1 cellular context compared by ENCODE assay signal in genomic region chr3:14124223-14124614, GRCh38.
TF ChIP-seq lines count a peak whose summit lies in the region.

No MANE protein-coding gene starts in this region.

TF ChIP-seq in HepG2, 621 proteins besides CTCF, POLR2A, EP300 and RAD21 (continued from another document and continues in another):
- TF ChIP-seq ZNF512 (CRISPR knock-in tag; IDR thresholded peaks at IDR 0.05) (no peak), ZNF101 (CRISPR knock-in tag; IDR thresholded peaks at IDR 0.05; ENCODE audit: borderline replicate concordance, low read depth) (peak; percentile 90; the same call in 1 of the 2 replicates), ZNF496 (CRISPR knock-in tag; IDR thresholded peaks at IDR 0.05; ENCODE audit: insufficient replicate concordance) (no peak), ZNF709 (CRISPR knock-in tag; IDR thresholded peaks at IDR 0.05) (no peak), DMAP1 (CRISPR knock-in tag; IDR thresholded peaks at IDR 0.05) (peak; percentile 95), ELF3 (CRISPR knock-in tag; IDR thresholded peaks at IDR 0.05) (no peak), NFIC (IDR thresholded peaks at IDR 0.05; ENCODE audit: low read length) (no peak), SP140L (CRISPR knock-in tag; IDR thresholded peaks at IDR 0.05; ENCODE audit: borderline replicate concordance) (no peak), IKZF5 (CRISPR knock-in tag; IDR thresholded peaks at IDR 0.05) (no peak), ZNF296 (CRISPR knock-in tag; conservative IDR thresholded peaks at IDR 0.05) (peak; percentile 87), MTF2 (CRISPR knock-in tag; IDR thresholded peaks at IDR 0.05; ENCODE audit: borderline replicate concordance) (0 out of 2 replicates have a peak, but pooled peaks have one; percentile 58), MXD4 (CRISPR knock-in tag; IDR thresholded peaks at IDR 0.05) (peak; percentile 85; the same call in 1 of the 2 replicates), ZNF572 (CRISPR knock-in tag; IDR thresholded peaks at IDR 0.05) (no peak), GLMP (CRISPR knock-in tag; IDR thresholded peaks at IDR 0.05; ENCODE audit: borderline replicate concordance) (0 out of 2 replicates have a peak, but pooled peaks have one; percentile 47), RFX1 (IDR thresholded peaks at IDR 0.05) (no peak), BCLAF1 (IDR thresholded peaks at IDR 0.05) (no peak), ZFP41 (CRISPR knock-in tag; IDR thresholded peaks at IDR 0.05; ENCODE audit: borderline replicate concordance) (no peak), NCOA1 (CRISPR knock-in tag; IDR thresholded peaks at IDR 0.05) (peak; percentile 42; the same call in 1 of the 2 replicates), ZNF232 (CRISPR knock-in tag; IDR thresholded peaks at IDR 0.05; ENCODE audit: borderline replicate concordance) (no peak; the same call in 1 of the 2 replicates), ZNF143 (CRISPR knock-in tag; IDR thresholded peaks at IDR 0.05) (no peak), HOXA5 (CRISPR knock-in tag; IDR thresholded peaks at IDR 0.05) (no peak), MTA1 (CRISPR knock-in tag; IDR thresholded peaks at IDR 0.05; ENCODE audit: borderline replicate concordance) (peak; percentile 43; the same call in 1 of the 2 replicates), PPARG (CRISPR knock-in tag; conservative IDR thresholded peaks at IDR 0.05) (no peak), ZNF713 (CRISPR knock-in tag; IDR thresholded peaks at IDR 0.05) (no peak), GMEB2 (CRISPR knock-in tag; IDR thresholded peaks at IDR 0.05; ENCODE audit: low read depth) (peak; percentile 17; the same call in 1 of the 2 replicates), ZNF510 (CRISPR knock-in tag; IDR thresholded peaks at IDR 0.05; ENCODE audit: low read depth) (0 out of 2 replicates have a peak, but pooled peaks have one; percentile 10), GABPA (IDR thresholded peaks at IDR 0.05; ENCODE audit: low read depth, low read length) (peak; percentile 79), GABPA (CRISPR knock-in tag; IDR thresholded peaks at IDR 0.05; ENCODE audit: low read depth) (peak; percentile 87), ZNF740 (CRISPR knock-in tag; IDR thresholded peaks at IDR 0.05) (no peak), AKNA (CRISPR knock-in tag; IDR thresholded peaks at IDR 0.05; ENCODE audit: borderline replicate concordance) (no peak), DNMT1 (CRISPR knock-in tag; IDR thresholded peaks at IDR 0.05) (no peak), HOMEZ (CRISPR knock-in tag; IDR thresholded peaks at IDR 0.05; ENCODE audit: low read depth) (0 out of 2 replicates have a peak, but pooled peaks have one; percentile 17), MAFF (IDR thresholded peaks at IDR 0.05; ENCODE audit: low read depth, low read length) (no peak), ZNF737 (CRISPR knock-in tag; IDR thresholded peaks at IDR 0.05; ENCODE audit: borderline replicate concordance) (0 out of 2 replicates have a peak, but pooled peaks have one; percentile 61), ZNF292 (CRISPR knock-in tag; IDR thresholded peaks at IDR 0.05; ENCODE audit: borderline replicate concordance, low read depth) (peak; percentile 35; the same call in 1 of the 2 replicates), CHD2 (IDR thresholded peaks at IDR 0.05; ENCODE audit: low read depth, low read length) (no peak), ZNF335 (CRISPR knock-in tag; IDR thresholded peaks at IDR 0.05) (no peak; the same call in 1 of the 2 replicates), U2AF2 (IDR thresholded peaks at IDR 0.05; ENCODE audit: low read depth, low read length) (no peak), BCL6 (CRISPR knock-in tag; IDR thresholded peaks at IDR 0.05) (no peak; the same call in 1 of the 2 replicates), MIER3 (CRISPR knock-in tag; IDR thresholded peaks at IDR 0.05; ENCODE audit: borderline replicate concordance) (0 out of 2 replicates have a peak, but pooled peaks have one; percentile 47), PLSCR1 (CRISPR knock-in tag; IDR thresholded peaks at IDR 0.05; ENCODE audit: borderline replicate concordance) (0 out of 2 replicates have a peak, but pooled peaks have one; percentile 43), ZNF563 (CRISPR knock-in tag; IDR thresholded peaks at IDR 0.05) (0 out of 2 replicates have a peak, but pooled peaks have one; percentile 21), ZFP36L1 (CRISPR knock-in tag; IDR thresholded peaks at IDR 0.05) (no peak), PAX8 (CRISPR knock-in tag; IDR thresholded peaks at IDR 0.05; ENCODE audit: borderline replicate concordance) (0 out of 2 replicates have a peak, but pooled peaks have one; percentile 76), ZBTB20 (CRISPR knock-in tag; IDR thresholded peaks at IDR 0.05; ENCODE audit: borderline replicate concordance, low read depth) (peak; percentile 73; the same call in 1 of the 2 replicates), KDM1A (CRISPR knock-in tag; IDR thresholded peaks at IDR 0.05) (no peak), ARNT2 (CRISPR knock-in tag; IDR thresholded peaks at IDR 0.05; ENCODE audit: low read depth) (no peak), MLLT10 (CRISPR knock-in tag; IDR thresholded peaks at IDR 0.05) (no peak), BRF2 (CRISPR knock-in tag; IDR thresholded peaks at IDR 0.05) (peak; percentile 18; the same call in 1 of the 2 replicates), SPEN (CRISPR knock-in tag; IDR thresholded peaks at IDR 0.05; ENCODE audit: low read depth) (peak; percentile 27)
